8 cellular contexts compared by ENCODE assay signal in the genomic region with DNA sequence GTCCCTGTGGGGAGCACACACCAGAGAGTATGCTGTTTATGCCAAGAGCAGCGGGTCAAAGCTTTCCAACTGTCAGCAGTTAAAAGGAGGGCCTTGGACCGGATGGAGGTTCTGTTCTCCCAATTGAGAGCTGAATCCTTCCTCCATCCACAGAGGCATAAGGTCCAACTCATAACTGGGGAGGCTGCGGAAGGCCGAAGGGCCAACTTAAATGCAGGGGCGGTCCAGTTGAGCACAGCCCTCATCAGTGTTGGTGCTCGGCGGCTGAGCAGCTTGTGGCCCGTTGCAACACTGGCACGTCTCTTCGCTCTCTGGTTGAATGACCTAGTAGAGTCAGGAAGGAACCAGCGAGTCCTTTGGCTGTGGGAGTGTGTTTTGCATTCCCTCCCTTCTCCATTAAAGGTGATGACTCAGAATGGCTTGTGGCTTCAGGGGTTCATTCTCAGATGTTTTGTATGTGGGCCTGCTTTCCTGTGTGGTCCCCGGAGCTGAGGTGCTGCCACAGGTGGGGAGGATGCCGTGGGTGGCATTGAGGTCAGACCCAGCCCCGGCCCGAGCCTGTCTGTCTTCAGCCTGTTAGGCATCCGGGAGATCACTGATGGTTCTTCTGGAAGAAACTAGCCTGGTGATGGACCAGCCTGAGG. TPM values are rescaled to one million over a fixed set of nuclear protein-coding genes. Genes with fewer than 3 reads are reported as not detected.
A peak's percentile ranks its signal among the peaks of the same experiment; 100 is the strongest.
DNase-seq lines count a peak whose midpoint lies in the region; ATAC-seq and TF ChIP-seq lines count a peak whose summit lies in the region.

No MANE protein-coding gene starts in this region.

- H3K79me2 ChIP-seq in DND-41 (ENCODE audit: insufficient read depth, low read length), result no peaks in the 10 kb centered on the region

- H3K9me3 Mint-ChIP-seq in activated T-cell treated with anti-CD3 and anti-CD28 coated beads, Interleukin-2, amount 50 U/mL, for 4 hours, result no peaks in the 10 kb centered on the region

- H3K27me3 Mint-ChIP-seq in activated T-cell treated with anti-CD3 and anti-CD28 coated beads, Interleukin-2, amount 50 U/mL, for 4 hours (ENCODE audit: low read depth), result no peaks in the 10 kb centered on the region

- TF ChIP-seq CTCF in DND-41 (IDR thresholded peaks at IDR 0.05; ENCODE audit: borderline replicate concordance, extremely low read depth, low read length, poor library complexity, severe bottlenecking), result no peak

- ATAC-seq in DND-41 (ENCODE audit: insufficient read depth, low read depth), result peak; percentile 92
- ATAC-seq in HG03442 (IDR thresholded peaks at IDR 0.05; ENCODE audit: unreplicated experiment), result peak; percentile 89
- ATAC-seq in activated T-cell treated with anti-CD3 and anti-CD28 coated beads, Interleukin-2, amount 50 U/mL, for 4 hours, result peak; percentile 74 to 85

- no peaks in the 10 kb centered on the region for H3K36me3 Mint-ChIP-seq in activated T-cell treated with anti-CD3 and anti-CD28 coated beads, Interleukin-2, amount 50 U/mL, for 4 hours (ENCODE audit: insufficient read depth)

- peak; percentile 70 for DNase-seq in DND-41
- peak; percentile 48 for DNase-seq in activated T-cell treated with anti-CD3 and anti-CD28 coated beads, Interleukin-2, amount 50 U/mL, for 4 hours
- DNase-seq in dedifferentiated amniotic fluid mesenchymal stem cell (ENCODE audit: extremely low spot score), result no peak
- DNase-seq in NCI-H128 (lab: John Stamatoyannopoulos, UW; ENCODE audit: unreplicated experiment), result no peak
- no peak for DNase-seq in foreskin melanocyte
- no peak for DNase-seq in 8988T

- H3K9ac ChIP-seq in DND-41 (ENCODE audit: low read depth, low read length), result no peak overlapping the region

- H3K9me3 ChIP-seq in DND-41 (ENCODE audit: insufficient read depth, low read length, severe bottlenecking) (no peaks in the 10 kb centered on the region), muscle layer of duodenum (ENCODE audit: control insufficient read depth in 1 of 2, low read length in 2 of 2) (no peaks in the 10 kb centered on the region)

- H3K4me3 Mint-ChIP-seq in activated T-cell treated with anti-CD3 and anti-CD28 coated beads, Interleukin-2, amount 50 U/mL, for 4 hours, result peak overlapping the region; percentile 22

- H3K27ac ChIP-seq in DND-41 (ENCODE audit: low read length) (no peak overlapping the region), muscle layer of duodenum (ENCODE audit: low read length) (peak overlapping the region; percentile 8)

- H4K20me1 ChIP-seq in DND-41 (ENCODE audit: insufficient read depth, low read length), result no peaks in the 10 kb centered on the region

- H3K36me3 ChIP-seq in DND-41 (ENCODE audit: insufficient read depth, low read length) (no peaks in the 10 kb centered on the region), muscle layer of duodenum (ENCODE audit: control insufficient read depth in 1 of 2, insufficient read depth in 2 of 2, low read length in 2 of 2) (peaks cover 0 to 41% of the 10 kb centered on the region in 2 donors)

- H3K4me1 ChIP-seq in DND-41 (ENCODE audit: insufficient read depth, low read length) (peaks cover 26% of the 10 kb centered on the region), muscle layer of duodenum (ENCODE audit: control insufficient read depth in 1 of 2, insufficient read depth in 2 of 2, low read length in 2 of 2) (peaks cover 3 to 5% of the 10 kb centered on the region in 2 donors)

- H2AFZ ChIP-seq in DND-41 (ENCODE audit: low read depth, low read length), result no peak overlapping the region

- H3K27me3 ChIP-seq in DND-41 (ENCODE audit: insufficient read depth, low read length, poor library complexity) (no peaks in the 10 kb centered on the region), muscle layer of duodenum (ENCODE audit: low read depth, low read length) (no peaks in the 10 kb centered on the region)

- H3K4me2 ChIP-seq in DND-41 (ENCODE audit: insufficient read depth, low read length), result no peak overlapping the region

- peaks cover 33% of the 10 kb centered on the region for H3K4me1 Mint-ChIP-seq in activated T-cell treated with anti-CD3 and anti-CD28 coated beads, Interleukin-2, amount 50 U/mL, for 4 hours (ENCODE audit: low read depth)

- no peak overlapping the region for H3K4me3 ChIP-seq in DND-41 (ENCODE audit: low read depth in 1 of 2, low read length in 2 of 2)
- H3K4me3 ChIP-seq in muscle layer of duodenum (ENCODE audit: low read depth in 1 of 2, low read length in 2 of 2), result no peak overlapping the region

RNA-seq across cellular contexts. Expression of gene DMBT1, which starts 44.8 kb away (rescaled TPM):
- total RNA-seq in activated T-cell treated with anti-CD3 and anti-CD28 coated beads, Interleukin-2, amount 50 U/mL, for 4 hours, result under 1 TPM; 0.03 to 0.05 (median 0.05) TPM

RNA-seq across cellular contexts. Expression of gene HTRA1, which starts 54.4 kb away (rescaled TPM):
- under 1 TPM; 0.13 to 0.41 (median 0.26) TPM for total RNA-seq in activated T-cell treated with anti-CD3 and anti-CD28 coated beads, Interleukin-2, amount 50 U/mL, for 4 hours

Comparison
In these comparisons a context has a peak if more than half of its experiments do, and no peak if none do; other contexts are left out.
1. DNase-seq: peak in DND-41 (single experiment) and activated T-cell treated with anti-CD3 and anti-CD28 coated beads, Interleukin-2, amount 50 U/mL, for 4 hours (single experiment); none in dedifferentiated amniotic fluid mesenchymal stem cell (single experiment), NCI-H128 (single experiment), foreskin melanocyte (single experiment) and 8988T (single experiment).
2. Peak in every context shown above with its lines, with median percentiles within 50 percentile points of each other: ATAC-seq.